In genomic region chr10:93999401-93999851, GRCh38 we compare ENCODE assay signal across 10 cellular contexts. TPM values are rescaled to one million over a fixed set of nuclear protein-coding genes. Genes with fewer than 3 reads are reported as not detected.
A peak's percentile ranks its signal among the peaks of the same experiment; 100 is the strongest.
DNase-seq lines count a peak whose midpoint lies in the region; ATAC-seq and TF ChIP-seq lines count a peak whose summit lies in the region.
"Had no signal": no experiment of that assay in that cellular context is flagged by ENCODE, and none has a peak within 500 bp of the region (broad histone marks: within the 10 kb centered on the region; RNA-seq: fewer than 3 reads in every experiment).

No MANE protein-coding gene starts in this region.

- BruUV-seq in OCI-LY7 (replicated peaks; lab: Mats Ljungman, UMichigan): no TSS peak

- peak; percentile 87 for DNase-seq in LHCN-M2 (ENCODE audit: low read depth)
- DNase-seq in tibial artery: peak; percentile 58 to 80
- DNase-seq in NCI-H526 treated with DMSO at 0.1 percent for 48 hours (lab: John Stamatoyannopoulos, UW): no peak
- no peak for DNase-seq in RPMI8226
- no peak for DNase-seq in HPDE6-E6E7 (ENCODE audit: extremely low spot score)
- DNase-seq in OCI-LY7 (ENCODE audit: low spot score): no peak
- DNase-seq: immature natural killer cell; stimulated activated CD4-positive, alpha-beta T cell treated with anti-CD3 and anti-CD28 coated beads, Interleukin-2, amount 100 ng/mL, for 48 hours had no signal

- WGBS in mesodermal cell (ENCODE audit: insufficient coverage in 2 of 2), 2 experiments: 63 to 64% methylated on average over 5 to 7 of the region's 11 CpGs

- H4K20me1 ChIP-seq in OCI-LY7 (ENCODE audit: insufficient read depth, low read length): no peaks in the 10 kb centered on the region

- POLR2A ChIA-PET in OCI-LY7 (lab: Charles Lee): no interaction called here

- H3K4me2 ChIP-seq in OCI-LY7 (ENCODE audit: low read length): no peak overlapping the region

- TF ChIP-seq CTCF in tibial artery (IDR thresholded peaks at IDR 0.05) (no peak), OCI-LY7 (conservative IDR thresholded peaks at IDR 0.05; ENCODE audit: low read length) (no peak)

- H3K4me3 ChIP-seq in mesodermal cell (ENCODE audit: extremely low read depth, insufficient read depth, low read length, poor library complexity, severe bottlenecking) (no peak overlapping the region), tibial artery (peak overlapping the region in 1 of 2 donors; percentile 32), OCI-LY7 (ENCODE audit: low read depth, low read length, poor library complexity, severe bottlenecking) (no peak overlapping the region)

- H3K9me2 ChIP-seq in OCI-LY7 (ENCODE audit: insufficient read depth, low read length): no peaks in the 10 kb centered on the region

- intact Hi-C loops in tibial artery (cut with DNase I; ENCODE audit: low total_unique reads) (no loop called here), OCI-LY7 (cut with micrococcal nuclease; ENCODE audit: unreplicated experiment) (no loop called here)

- ATAC-seq in esophagus mucosa: peak; percentile 18

- H3K4me1 ChIP-seq in mesodermal cell (ENCODE audit: control insufficient read depth, insufficient read depth, low read length, poor library complexity, severe bottlenecking): peaks cover 8% of the 10 kb centered on the region
- peaks cover 0 to 29% (median 11%) of the 10 kb centered on the region in 4 donors for H3K4me1 ChIP-seq in tibial artery
- no peaks in the 10 kb centered on the region for H3K4me1 ChIP-seq in OCI-LY7 (ENCODE audit: insufficient read depth, low read length, poor library complexity, severe bottlenecking)

- no peak overlapping the region for H2AFZ ChIP-seq in OCI-LY7 (ENCODE audit: low read length)

- no peaks in the 10 kb centered on the region for H3K27me3 ChIP-seq in tibial artery

- H3K9me3 ChIP-seq in mesodermal cell (ENCODE audit: control insufficient read depth, low read length) (no peaks in the 10 kb centered on the region), tibial artery (no peaks in the 10 kb centered on the region), OCI-LY7 (ENCODE audit: low read length) (no peaks in the 10 kb centered on the region)

- no peaks in the 10 kb centered on the region for H3K36me3 ChIP-seq in mesodermal cell (ENCODE audit: control insufficient read depth, insufficient read depth, low read length)
- H3K36me3 ChIP-seq in tibial artery: no peaks in the 10 kb centered on the region
- no peaks in the 10 kb centered on the region for H3K36me3 ChIP-seq in OCI-LY7 (ENCODE audit: insufficient read depth, low read length)

- CTCF ChIA-PET in OCI-LY7 (lab: Charles Lee; ENCODE audit: unreplicated experiment): no interaction called here

- H3K27ac ChIP-seq in mesodermal cell (ENCODE audit: low read depth, low read length, severe bottlenecking) (peak overlapping the region; percentile 91), tibial artery (peak overlapping the region; percentile 52 to 72), OCI-LY7 (ENCODE audit: low read depth, low read length, poor library complexity, severe bottlenecking) (no peak overlapping the region)

- H3K79me2 ChIP-seq in OCI-LY7 (ENCODE audit: insufficient read depth, low read depth, low read length): no peaks in the 10 kb centered on the region

RNA-seq across cellular contexts. Expression of gene PLCE1, which starts 5.7 kb away (rescaled TPM):
- 5.4 and 6.7 TPM in 2 replicates for total RNA-seq in LHCN-M2 (2014; rRNA removed)
- polyA plus RNA-seq in LHCN-M2 (2012): 4.6 TPM
- 0.56 TPM for total RNA-seq in esophagus mucosa
- polyA plus RNA-seq in mesodermal cell (2013, experiment 1 of 2): 6.5 TPM
- polyA plus RNA-seq in mesodermal cell (2013, experiment 2 of 2): 5.9 TPM
- total RNA-seq in OCI-LY7 (2014; rRNA removed; shearing (Covaris generic)): 0.03 and 0.06 TPM in 2 replicates
- total RNA-seq in OCI-LY7 (2022): not detected in 2 replicates

Comparison
In these comparisons a context has a peak if more than half of its experiments do, and no peak if none do; other contexts are left out.
1. DNase-seq: peak in LHCN-M2 (single experiment) and tibial artery (2 of 2); none in NCI-H526 treated with DMSO at 0.1 percent for 48 hours (single experiment), RPMI8226 (single experiment), HPDE6-E6E7 (single experiment) and OCI-LY7 (single experiment).